In genomic region chr11:37372667-37373066, GRCh38 we compare ENCODE assay signal across 34 cellular contexts.
DNase-seq lines count a peak whose midpoint lies in the region; ATAC-seq, FAIRE-seq and TF ChIP-seq lines count a peak whose summit lies in the region.
"Had no signal": no experiment of that assay in that cellular context is flagged by ENCODE, and none has a peak within 500 bp of the region (broad histone marks: within the 10 kb centered on the region; RNA-seq: fewer than 3 reads in every experiment).

No MANE protein-coding gene starts in this region.

- H3K9me3 ChIP-seq in HepG2 (ENCODE audit: low read length): peaks cover 90% of the 10 kb centered on the region
- H3K9me3 ChIP-seq in right lobe of liver: no peaks in the 10 kb centered on the region
- H3K9me3 ChIP-seq in A549: 0 out of 3 replicates have a peak, but pooled peaks cover 3% of the 10 kb centered on the region
- H3K9me3 ChIP-seq in IMR-90 (ENCODE audit: control insufficient read depth, insufficient read depth, low read length): 0 out of 2 replicates have a peak, but pooled peaks cover 2% of the 10 kb centered on the region
- H3K9me3 ChIP-seq in K562 (replicated peaks; ENCODE audit: control insufficient read depth, insufficient read depth, low read depth, low read length): no peaks in the 10 kb centered on the region
- H3K9me3 ChIP-seq in SK-N-SH: no peaks in the 10 kb centered on the region
- H3K9me3 ChIP-seq: BE2C had no signal

- no peaks in the 10 kb centered on the region; a peak in 1 of 5 replicates for H3K27me3 ChIP-seq in HepG2 (ENCODE audit: control insufficient read depth in 1 of 2, insufficient read depth in 2 of 2, low read length in 2 of 2)
- no peaks in the 10 kb centered on the region for H3K27me3 ChIP-seq in right lobe of liver
- H3K27me3 ChIP-seq in IMR-90 (ENCODE audit: control insufficient read depth, insufficient read depth, low read length): no peaks in the 10 kb centered on the region
- H3K27me3 ChIP-seq in K562 (ENCODE audit: control insufficient read depth in 2 of 2, insufficient read depth in 2 of 2, low read length in 2 of 2): no peaks in the 10 kb centered on the region
- no peaks in the 10 kb centered on the region for H3K27me3 ChIP-seq in SK-N-SH (ENCODE audit: insufficient read depth)
- H3K27me3 ChIP-seq: BE2C; BLaER1; BLaER1 treated with 17β-estradiol and CSF1 and Interleukin-3, amounts not matched to agents 10 nM and 100 nM had no signal

- CTCF ChIA-PET in HepG2 (lab: Yijun Ruan, JAX; ENCODE audit: low intra/inter-chr PET ratio, low total read pairs) (no interaction called here), A549 (lab: Yijun Ruan, JAX) (no interaction called here), IMR-90 (lab: Yijun Ruan, JAX) (no interaction called here), K562 (lab: Yijun Ruan, JAX; ENCODE audit: low intra/inter-chr PET ratio) (no interaction called here), SK-N-SH (lab: Yijun Ruan, JAX) (no interaction called here)

- H3K56ac ChIP-seq in IMR-90 (ENCODE audit: extremely low read depth, insufficient read depth, low read length): no peak overlapping the region

- no peaks in the 10 kb centered on the region for H3K9me2 ChIP-seq in SK-N-SH

- no peak overlapping the region for H4K8ac ChIP-seq in IMR-90 (ENCODE audit: low read depth in 2 of 2, low read length in 2 of 2)

- BruUV-seq in HepG2 (replicated peaks; lab: Mats Ljungman, UMichigan) (no TSS peak), IMR-90 (replicated peaks; lab: Mats Ljungman, UMichigan) (no TSS peak), K562 (replicated peaks; lab: Mats Ljungman, UMichigan) (no TSS peak)

- no peaks in the 10 kb centered on the region for H3K79me1 ChIP-seq in IMR-90 (ENCODE audit: low read depth in 1 of 2, low read length in 2 of 2)

- no peak for ATAC-seq in HepG2
- ATAC-seq in right lobe of liver: no peak
- ATAC-seq in A549: no peak
- ATAC-seq in IMR-90 (ENCODE audit: low read depth): no peak
- no peak for ATAC-seq in K562
- ATAC-seq in HG03457 (IDR thresholded peaks at IDR 0.05; ENCODE audit: unreplicated experiment): no peak
- ATAC-seq: CD8-positive, alpha-beta T cell had no signal

- TF ChIP-seq RAD21 in HepG2 (CRISPR knock-in tag; IDR thresholded peaks at IDR 0.05): no peak
- TF ChIP-seq RAD21 in A549 (conservative IDR thresholded peaks at IDR 0.05 in 1 of 2, IDR thresholded peaks at IDR 0.05 in 1 of 2): no peak
- TF ChIP-seq RAD21 in IMR-90 (IDR thresholded peaks at IDR 0.05; ENCODE audit: low read length): no peak
- TF ChIP-seq RAD21 in K562 (CRISPR knock-in tag; conservative IDR thresholded peaks at IDR 0.05 in 1 of 2, IDR thresholded peaks at IDR 0.05 in 1 of 2): no peak
- no peak for TF ChIP-seq RAD21 in SK-N-SH (IDR thresholded peaks at IDR 0.05; ENCODE audit: low read length)

- H2AK5ac ChIP-seq in IMR-90 (ENCODE audit: low read depth, low read length): no peak overlapping the region

- H3K4me2 ChIP-seq in HepG2 (ENCODE audit: low read depth, low read length): no peak overlapping the region
- no peak overlapping the region for H3K4me2 ChIP-seq in A549
- no peak overlapping the region for H3K4me2 ChIP-seq in IMR-90 (ENCODE audit: low read depth, low read length)
- no peak overlapping the region for H3K4me2 ChIP-seq in K562 (ENCODE audit: insufficient read depth, low read length)
- H3K4me2 ChIP-seq in SK-N-SH: no peak overlapping the region
- H3K4me2 ChIP-seq: BLaER1; BLaER1 treated with 17β-estradiol and CSF1 and Interleukin-3, amounts not matched to agents 10 nM and 100 nM had no signal

- no peak overlapping the region for H3K23ac ChIP-seq in IMR-90 (ENCODE audit: low read depth, low read length)

- H3K9me1 ChIP-seq in IMR-90 (ENCODE audit: insufficient read depth, low read length) (no peaks in the 10 kb centered on the region), K562 (ENCODE audit: control insufficient read depth, insufficient read depth, low read length) (no peaks in the 10 kb centered on the region)

- no peak overlapping the region for H3K4ac ChIP-seq in IMR-90 (ENCODE audit: low read depth, low read length)

- H3K9ac ChIP-seq in HepG2 (ENCODE audit: insufficient read depth, low read depth, low read length): no peak overlapping the region
- H3K9ac ChIP-seq in IMR-90 (ENCODE audit: low read depth, low read length): no peak overlapping the region
- H3K9ac ChIP-seq in K562 (ENCODE audit: insufficient read depth in 1 of 2, low read depth in 2 of 2, low read length in 2 of 2): no peak overlapping the region
- no peak overlapping the region for H3K9ac ChIP-seq in SK-N-SH
- H3K9ac ChIP-seq: BLaER1; BLaER1 treated with 17β-estradiol and CSF1 and Interleukin-3, amounts not matched to agents 10 nM and 100 nM had no signal

- dilution Hi-C loops in IMR-90 (cut with HindIII; ENCODE audit: low sequenced_read_pairs, unreplicated experiment): no loop called here

- no peak overlapping the region for H3K14ac ChIP-seq in IMR-90 (replicated peaks; ENCODE audit: low read depth, low read length)

- no peak overlapping the region for H4K5ac ChIP-seq in IMR-90 (ENCODE audit: low read depth, low read length)

- H3K27ac ChIP-seq in HepG2 (ENCODE audit: extremely low read length, insufficient read depth, low read length): no peak overlapping the region
- no peak overlapping the region for H3K27ac ChIP-seq in right lobe of liver
- no peak overlapping the region for H3K27ac ChIP-seq in A549
- no peak overlapping the region for H3K27ac ChIP-seq in IMR-90 (ENCODE audit: insufficient read depth, low read length)
- no peak overlapping the region for H3K27ac ChIP-seq in K562 (ENCODE audit: extremely low read depth, low read depth, low read length)
- H3K27ac ChIP-seq in SK-N-SH (ENCODE audit: low read depth in 2 of 2, low read length in 1 of 2): no peak overlapping the region
- H3K27ac ChIP-seq: 22Rv1; BLaER1; BLaER1 treated with 17β-estradiol and CSF1 and Interleukin-3, amounts not matched to agents 10 nM and 100 nM; C4-2B had no signal

- H2AFZ ChIP-seq in HepG2 (ENCODE audit: low read length): no peak overlapping the region
- no peak overlapping the region for H2AFZ ChIP-seq in IMR-90 (replicated peaks; ENCODE audit: low read length, poor library complexity)
- H2AFZ ChIP-seq in K562 (ENCODE audit: low read depth, low read length): no peak overlapping the region
- no peak overlapping the region for H2AFZ ChIP-seq in SK-N-SH (ENCODE audit: low read depth)

- no peak overlapping the region for H2AK9ac ChIP-seq in IMR-90 (replicated peaks; ENCODE audit: low read depth, low read length, poor library complexity)

- H4K20me1 ChIP-seq in HepG2 (ENCODE audit: insufficient read depth, low read length): no peaks in the 10 kb centered on the region
- H4K20me1 ChIP-seq in IMR-90 (ENCODE audit: insufficient read depth, low read length): no peaks in the 10 kb centered on the region
- no peaks in the 10 kb centered on the region for H4K20me1 ChIP-seq in K562 (replicated peaks; ENCODE audit: control insufficient read depth, insufficient read depth, low read length)
- H4K20me1 ChIP-seq in SK-N-SH (ENCODE audit: insufficient read depth): no peaks in the 10 kb centered on the region
- H4K20me1 ChIP-seq: BLaER1; BLaER1 treated with 17β-estradiol and CSF1 and Interleukin-3, amounts not matched to agents 10 nM and 100 nM had no signal

- in situ Hi-C loops in HepG2 (cut with HindIII; ENCODE audit: extremely low pct_ligation_motif_present, low pct_unique_long_range_greater_than_20kb) (no loop called here), IMR-90 (cut with MboI; ENCODE audit: low sequenced_read_pairs) (no loop called here), K562 (cut with MboI) (no loop called here)

- POLR2A ChIA-PET in HepG2 (lab: Yijun Ruan, JAX) (no interaction called here), A549 (lab: Yijun Ruan, JAX) (no interaction called here), IMR-90 (lab: Charles Lee; ENCODE audit: unreplicated experiment) (no interaction called here), K562 (lab: Yijun Ruan, JAX) (no interaction called here), SK-N-SH (lab: Yijun Ruan, JAX) (no interaction called here)

- TF ChIP-seq POLR2A in HepG2 (IDR thresholded peaks at IDR 0.05; ENCODE audit: insufficient read depth in 1 of 2, low read depth in 2 of 2, low read length in 2 of 2): no peak
- no peak for TF ChIP-seq POLR2A in right lobe of liver (IDR thresholded peaks at IDR 0.05)
- no peak for TF ChIP-seq POLR2A in A549 (IDR thresholded peaks at IDR 0.05; ENCODE audit: low read length)
- TF ChIP-seq POLR2A in IMR-90 (IDR thresholded peaks at IDR 0.05; ENCODE audit: low read depth, low read length): no peak
- TF ChIP-seq POLR2A in K562 (conservative IDR thresholded peaks at IDR 0.05): no peak

- no peak overlapping the region for H2BK120ac ChIP-seq in IMR-90 (ENCODE audit: low read depth, low read length)

- H4K91ac ChIP-seq in IMR-90 (ENCODE audit: insufficient read depth, low read depth, low read length): no peak overlapping the region

- H3K4me3 ChIP-seq in HepG2 (replicated peaks in 1 of 3; ENCODE audit: insufficient read depth in 1 of 3, low read depth in 2 of 3, low read length in 3 of 3): no peak overlapping the region
- H3K4me3 ChIP-seq in right lobe of liver: no peak overlapping the region
- H3K4me3 ChIP-seq in A549: no peak overlapping the region
- H3K4me3 ChIP-seq in IMR-90 (ENCODE audit: insufficient read depth, low read depth, low read length): no peak overlapping the region
- no peak overlapping the region for H3K4me3 ChIP-seq in K562
- H3K4me3 ChIP-seq in SK-N-SH (ENCODE audit: low read depth in 2 of 2, low read length in 1 of 2): no peak overlapping the region
- H3K4me3 ChIP-seq: BLaER1; BLaER1 treated with 17β-estradiol and CSF1 and Interleukin-3, amounts not matched to agents 10 nM and 100 nM had no signal

- H2BK5ac ChIP-seq in IMR-90 (ENCODE audit: low read depth, low read length, poor library complexity, severe bottlenecking): no peak overlapping the region

- no peak overlapping the region for H3K18ac ChIP-seq in IMR-90 (ENCODE audit: low read depth, low read length)

- TF ChIP-seq EP300 in HepG2 (IDR thresholded peaks at IDR 0.05; ENCODE audit: low read depth in 2 of 2, low read length in 2 of 2) (no peak), HepG2 (CRISPR knock-in tag; IDR thresholded peaks at IDR 0.05; ENCODE audit: borderline replicate concordance) (no peak), A549 (IDR thresholded peaks at IDR 0.05) (no peak), K562 (IDR thresholded peaks at IDR 0.05; ENCODE audit: low read length) (no peak), SK-N-SH (IDR thresholded peaks at IDR 0.05; ENCODE audit: borderline replicate concordance in 1 of 2, low read depth in 1 of 2, low read length in 1 of 2) (no peak)

- FAIRE-seq in HepG2 (lab: Jason Lieb, UNC) (no peak), A549 (lab: Jason Lieb, UNC) (no peak), K562 (lab: Jason Lieb, UNC) (no peak), frontal cortex (lab: Jason Lieb, UNC) (no peak)
- FAIRE-seq: A204.1, D721Med had no signal

- no peaks in the 10 kb centered on the region for H3F3A ChIP-seq in SK-N-SH (replicated peaks; ENCODE audit: insufficient read depth)

- no peak overlapping the region for H2BK15ac ChIP-seq in IMR-90 (ENCODE audit: low read depth, low read length)

- H3K36me3 ChIP-seq in HepG2 (replicated peaks in 1 of 2; ENCODE audit: control insufficient read depth in 1 of 2, insufficient read depth in 2 of 2, low read length in 2 of 2) (no peaks in the 10 kb centered on the region), right lobe of liver (no peaks in the 10 kb centered on the region), IMR-90 (ENCODE audit: control insufficient read depth, insufficient read depth, low read length) (no peaks in the 10 kb centered on the region), K562 (ENCODE audit: control insufficient read depth, insufficient read depth, low read length) (no peaks in the 10 kb centered on the region), SK-N-SH (replicated peaks in 1 of 2; ENCODE audit: control insufficient read depth in 1 of 2, insufficient read depth in 2 of 2, low read length in 1 of 2) (no peaks in the 10 kb centered on the region)
- H3K36me3 ChIP-seq: BE2C; BLaER1; BLaER1 treated with 17β-estradiol and CSF1 and Interleukin-3, amounts not matched to agents 10 nM and 100 nM had no signal

- WGBS in HepG2 (ENCODE audit: low lambda C conversion rate): 11% methylated on average over 2 of the region's 2 CpGs
- 55% methylated on average over 2 of the region's 2 CpGs for WGBS in right lobe of liver (ENCODE audit: insufficient coverage, low coverage, low lambda C conversion rate, missing lambda C conversion rate)
- 1% methylated on average over 2 of the region's 2 CpGs for WGBS in A549 (ENCODE audit: missing lambda C conversion rate)
- no CpG with 5 or more reads among the region's 2 CpGs for WGBS in IMR-90 (ENCODE audit: extremely low coverage in 2 of 2, insufficient read length in 1 of 2), 2 experiments
- 0% methylated on average over 2 of the region's 2 CpGs for WGBS in K562 (ENCODE audit: insufficient coverage, low coverage, missing lambda C conversion rate)
- 22% methylated on average over 2 of the region's 2 CpGs for WGBS in SK-N-SH (ENCODE audit: low lambda C conversion rate)

- no peaks in the 10 kb centered on the region for H3K4me1 ChIP-seq in HepG2 (ENCODE audit: insufficient read depth, low read length)
- peaks cover 0 to 5% (median 0%) of the 10 kb centered on the region in 4 donors for H3K4me1 ChIP-seq in right lobe of liver
- H3K4me1 ChIP-seq in A549: no peaks in the 10 kb centered on the region
- no peaks in the 10 kb centered on the region for H3K4me1 ChIP-seq in IMR-90 (ENCODE audit: control insufficient read depth, insufficient read depth, low read length)
- no peaks in the 10 kb centered on the region for H3K4me1 ChIP-seq in K562 (replicated peaks in 1 of 2; ENCODE audit: control insufficient read depth in 2 of 2, insufficient read depth in 2 of 2, low read length in 2 of 2)
- H3K4me1 ChIP-seq in SK-N-SH (ENCODE audit: control insufficient read depth in 1 of 2, insufficient read depth in 2 of 2, low read depth in 1 of 2, low read length in 1 of 2): no peaks in the 10 kb centered on the region
- H3K4me1 ChIP-seq: BE2C; BLaER1; BLaER1 treated with 17β-estradiol and CSF1 and Interleukin-3, amounts not matched to agents 10 nM and 100 nM; Caco-2 had no signal

- H3K79me2 ChIP-seq in HepG2 (ENCODE audit: insufficient read depth, low read length): no peaks in the 10 kb centered on the region
- no peaks in the 10 kb centered on the region for H3K79me2 ChIP-seq in K562 (ENCODE audit: control insufficient read depth, insufficient read depth, low read length)
- H3K79me2 ChIP-seq in SK-N-SH (ENCODE audit: insufficient read depth): no peaks in the 10 kb centered on the region

- DNase-seq in HepG2 (ENCODE audit: low spot score) (no peak), right lobe of liver (no peak), A549 (ENCODE audit: low read depth in 1 of 2, low spot score in 1 of 2) (no peak), IMR-90 (no peak), K562 (ENCODE audit: extremely low read depth in 1 of 4, low spot score in 3 of 4) (no peak), frontal cortex (ENCODE audit: low spot score in 2 of 2) (no peak), SK-N-SH (no peak)
- DNase-seq: 8988T; ACHN; AML-193; BE2C; C1 segment of cervical spinal cord; Caco-2; Calu3; CD4-positive, alpha-beta memory T cell; CD4-positive, alpha-beta T cell; CD4-positive, CD25-positive, alpha-beta regulatory T cell; CD8-positive, alpha-beta memory T cell; CD8-positive, alpha-beta T cell; COR-L47; DMS 273 treated with DMSO at 0.1 percent for 48 hours; DMS153; DMS53; DMS79; DMS79 treated with DMSO at 0.1 percent for 48 hours; DND-41; EL had no signal

- TF ChIP-seq CTCF in HepG2 (CRISPR knock-in tag; IDR thresholded peaks at IDR 0.05) (no peak), right lobe of liver (IDR thresholded peaks at IDR 0.05) (no peak), A549 (IDR thresholded peaks at IDR 0.05) (no peak), IMR-90 (conservative IDR thresholded peaks at IDR 0.05; ENCODE audit: low read depth, low read length) (no peak), K562 (IDR thresholded peaks at IDR 0.05 in 2 of 3, conservative IDR thresholded peaks at IDR 0.05 in 1 of 3; ENCODE audit: insufficient read depth in 2 of 3, low read depth in 1 of 3, low read length in 3 of 3) (no peak), SK-N-SH (IDR thresholded peaks at IDR 0.05) (no peak)

- intact Hi-C loops in HepG2 (cut with micrococcal nuclease; ENCODE audit: unreplicated experiment) (no loop called here), right lobe of liver (cut with DNase I) (no loop called here), IMR-90 (cut with micrococcal nuclease) (no loop called here), K562 (cut with micrococcal nuclease) (no loop called here)

- no peak overlapping the region for H2BK20ac ChIP-seq in IMR-90 (ENCODE audit: low read depth, low read length)

Comparison
In these comparisons a context has a peak if more than half of its experiments do, and no peak if none do; other contexts are left out.
1. Of the 241 proteins assayed by ChIP-seq in both HepG2 and K562: peak only in HepG2: MAFF and MAFK; only in K562: MAFG; in both: none; in neither: 238.